ENCODE assay signal across 12 cellular contexts in the genomic region with DNA sequence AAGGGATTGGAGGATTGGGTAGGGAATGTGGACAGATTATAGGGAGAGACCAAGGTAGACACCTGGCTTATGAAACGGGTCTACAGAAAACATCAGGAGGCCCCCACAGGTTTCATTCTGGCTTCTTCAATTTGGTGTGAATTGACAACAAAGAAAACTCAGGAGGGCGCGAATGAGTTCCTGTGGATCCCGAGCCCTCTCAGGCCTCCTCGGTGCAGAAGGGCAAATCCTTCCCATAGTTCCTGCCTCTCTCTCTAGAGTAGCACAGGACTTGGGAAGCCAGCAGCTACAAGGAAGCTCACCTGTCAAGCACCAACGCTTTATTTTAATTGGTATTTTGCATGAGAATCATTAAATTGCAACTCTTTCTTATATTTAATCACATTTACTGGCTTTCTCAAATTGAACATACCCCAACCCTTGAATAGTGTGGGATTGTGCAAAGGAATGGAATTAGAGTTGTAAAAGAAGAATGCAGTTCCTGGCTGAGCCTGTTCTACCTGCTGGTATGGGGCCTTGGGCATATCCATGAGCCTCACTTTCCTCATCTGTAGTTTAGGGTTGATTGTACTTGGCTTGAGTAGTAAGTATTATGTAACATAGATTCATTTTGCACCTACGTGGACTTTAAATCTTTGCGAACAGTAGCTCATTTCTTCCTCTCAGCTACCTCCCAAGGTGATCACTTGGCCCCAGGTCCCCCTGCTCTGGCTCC. TPM values are rescaled to one million over a fixed set of nuclear protein-coding genes. Genes with fewer than 3 reads are reported as not detected.
A peak's percentile ranks its signal among the peaks of the same experiment; 100 is the strongest.
DNase-seq lines count a peak whose midpoint lies in the region; ATAC-seq and TF ChIP-seq lines count a peak whose summit lies in the region.
"Had no signal": no experiment of that assay in that cellular context is flagged by ENCODE, and none has a peak within 500 bp of the region (broad histone marks: within the 10 kb centered on the region; RNA-seq: fewer than 3 reads in every experiment).

No MANE protein-coding gene starts in this region.

- no peak for TF ChIP-seq CTCF in WTC11 (IDR thresholded peaks at IDR 0.05)
- no peak for TF ChIP-seq CTCF in CD4-positive, alpha-beta T cell (IDR thresholded peaks at IDR 0.05)

- peaks cover 18% of the 10 kb centered on the region for H3K4me1 ChIP-seq in GM23248 (ENCODE audit: insufficient read depth)
- peaks cover 4% of the 10 kb centered on the region for H3K4me1 ChIP-seq in mesendoderm (ENCODE audit: control insufficient read depth, low read depth, low read length)
- H3K4me1 ChIP-seq in stomach smooth muscle (ENCODE audit: control insufficient read depth, insufficient read depth, low read length), result peaks cover 15% of the 10 kb centered on the region

- H3K9me2 ChIP-seq in GM23248 (ENCODE audit: insufficient read depth), result no peaks in the 10 kb centered on the region; the same call in 1 of the 2 replicates

- no peak overlapping the region for H2BK15ac ChIP-seq in mesendoderm (replicated peaks; ENCODE audit: low read depth)

- no peak overlapping the region for H3K56ac ChIP-seq in mesendoderm (ENCODE audit: low read length)

- no peak overlapping the region for H3K4ac ChIP-seq in mesendoderm (ENCODE audit: low read depth, low read length)

- no peak overlapping the region for H4K5ac ChIP-seq in mesendoderm (ENCODE audit: low read length)

- H3F3A ChIP-seq in GM23248 (ENCODE audit: insufficient read depth), result peaks cover 10% of the 10 kb centered on the region

- H4K8ac ChIP-seq in mesendoderm (ENCODE audit: low read depth, low read length), result no peak overlapping the region

- H3K4me3 ChIP-seq in GM23248 (0 out of 2 replicates have a peak overlapping the region, but pooled peaks have one; percentile 8), mesendoderm (ENCODE audit: low read length) (no peak overlapping the region), stomach smooth muscle (ENCODE audit: low read length in 2 of 2) (no peak overlapping the region)

- H3K18ac ChIP-seq in mesendoderm (ENCODE audit: low read length), result no peak overlapping the region

- intact Hi-C loops in CD4-positive, alpha-beta T cell (cut with DNase I, micrococcal nuclease), result no loop called here
- intact Hi-C loops in Right ventricle myocardium superior (cut with DNase I), result no loop called here

- H3K27me3 ChIP-seq in GM23248 (replicated peaks; ENCODE audit: insufficient read depth), result no peaks in the 10 kb centered on the region
- no peaks in the 10 kb centered on the region for H3K27me3 ChIP-seq in mesendoderm (ENCODE audit: insufficient read depth, low read length, poor library complexity)
- H3K27me3 ChIP-seq in stomach smooth muscle (ENCODE audit: control insufficient read depth in 1 of 2, insufficient read depth in 2 of 2, low read length in 2 of 2), result no peaks in the 10 kb centered on the region
- no peaks in the 10 kb centered on the region for H3K27me3 ChIP-seq in CD4-positive, alpha-beta T cell (ENCODE audit: control insufficient read depth, insufficient read depth, low read length)

- no peak overlapping the region for H3K27ac Mint-ChIP-seq in WTC11
- no peak overlapping the region for H3K27ac Mint-ChIP-seq in CD4-positive, alpha-beta T cell

- H3K9me3 ChIP-seq in GM23248 (ENCODE audit: low read depth) (no peaks in the 10 kb centered on the region), stomach smooth muscle (ENCODE audit: control insufficient read depth in 2 of 2, low read length in 2 of 2) (no peaks in the 10 kb centered on the region)
- H3K9me3 ChIP-seq in CD4-positive, alpha-beta T cell (ENCODE audit: control insufficient read depth, low read length), result no peaks in the 10 kb centered on the region

- H3K23ac ChIP-seq in mesendoderm (ENCODE audit: low read length), result no peak overlapping the region

- CTCF ChIA-PET in WTC11 (lab: Charles Lee), result no interaction called here
- CTCF ChIA-PET in CD4-positive, alpha-beta T cell (lab: Charles Lee), result interaction anchor here (0.9 kb wide), 1 partner anchor 108 kb away, joined by 3 read pairs; no protein-coding TSS in a partner anchor

- H3K36me3 Mint-ChIP-seq in WTC11, result no peaks in the 10 kb centered on the region
- no peaks in the 10 kb centered on the region for H3K36me3 Mint-ChIP-seq in CD4-positive, alpha-beta T cell (ENCODE audit: low read depth)

- H3K4me1 Mint-ChIP-seq in WTC11, result peaks cover 10% of the 10 kb centered on the region
- peaks cover 27% of the 10 kb centered on the region for H3K4me1 Mint-ChIP-seq in CD4-positive, alpha-beta T cell (ENCODE audit: low read depth)

- H2AFZ ChIP-seq in GM23248, result peak overlapping the region; percentile 87

- WGBS in GM23248 (ENCODE audit: low coverage in 1 of 2, low lambda C conversion rate in 2 of 2, missing lambda C conversion rate in 2 of 2), 2 experiments, result 97 to 98% methylated on average over 8 of the region's 8 CpGs
- WGBS in mesendoderm (ENCODE audit: extremely low coverage, insufficient coverage, low lambda C conversion rate), result no CpG with 5 or more reads among the region's 8 CpGs

- H3K4me2 ChIP-seq in GM23248 (ENCODE audit: unreplicated experiment) (peak overlapping the region; percentile 55), mesendoderm (ENCODE audit: low read length) (no peak overlapping the region)
- H3K4me2 ChIP-seq: KMS-11 had no signal

- no peaks in the 10 kb centered on the region for H3K79me1 ChIP-seq in mesendoderm (ENCODE audit: low read length)

- ATAC-seq in WTC11 (peak; percentile 72), HG03039 (IDR thresholded peaks at IDR 0.05; ENCODE audit: unreplicated experiment) (no peak), Right ventricle myocardium superior (ENCODE audit: poor library complexity) (no peak)
- ATAC-seq in CD4-positive, alpha-beta T cell (ENCODE audit: poor library complexity), result no peak
- ATAC-seq: HCT116 had no signal

- H3K36me3 ChIP-seq in GM23248 (ENCODE audit: low read depth), result no peaks in the 10 kb centered on the region
- H3K36me3 ChIP-seq in mesendoderm (ENCODE audit: control insufficient read depth, insufficient read depth, low read length), result no peaks in the 10 kb centered on the region
- H3K36me3 ChIP-seq in stomach smooth muscle (ENCODE audit: control insufficient read depth in 2 of 2, insufficient read depth in 2 of 2, low read length in 2 of 2), result no peaks in the 10 kb centered on the region

- no peaks in the 10 kb centered on the region for H3K79me2 ChIP-seq in GM23248 (ENCODE audit: insufficient read depth)
- H3K79me2 ChIP-seq in mesendoderm (ENCODE audit: control insufficient read depth, insufficient read depth, low read length), result no peaks in the 10 kb centered on the region

- H3K4me3 Mint-ChIP-seq in WTC11, result no peak overlapping the region
- H3K4me3 Mint-ChIP-seq in CD4-positive, alpha-beta T cell, result no peak overlapping the region

- H2AK5ac ChIP-seq in mesendoderm (ENCODE audit: low read length), result no peak overlapping the region

- H3K9ac ChIP-seq in GM23248, result peak overlapping the region; percentile 27; the same call in 1 of the 2 replicates
- no peak overlapping the region for H3K9ac ChIP-seq in mesendoderm (ENCODE audit: low read length)
- no peak overlapping the region for H3K9ac ChIP-seq in stomach smooth muscle (ENCODE audit: low read length in 2 of 2)
- H3K9ac ChIP-seq: KMS-11 had no signal

- H3K27ac ChIP-seq in GM23248 (peak overlapping the region; percentile 30; the same call in 1 of the 2 replicates), mesendoderm (ENCODE audit: low read depth, low read length) (no peak overlapping the region), stomach smooth muscle (ENCODE audit: low read length) (peak overlapping the region; percentile 31)
- H3K27ac ChIP-seq in CD4-positive, alpha-beta T cell (ENCODE audit: low read depth, low read length), result no peak overlapping the region
- H3K27ac ChIP-seq: KMS-11 had no signal

- H3K9me3 Mint-ChIP-seq in WTC11, result no peaks in the 10 kb centered on the region
- no peaks in the 10 kb centered on the region for H3K9me3 Mint-ChIP-seq in CD4-positive, alpha-beta T cell

- H3K27me3 Mint-ChIP-seq in WTC11 (ENCODE audit: low read depth), result no peaks in the 10 kb centered on the region
- no peaks in the 10 kb centered on the region for H3K27me3 Mint-ChIP-seq in CD4-positive, alpha-beta T cell

- DNase-seq in GM23248 (no peak), WTC11 (ENCODE audit: low spot score) (no peak), mesendoderm (peak; percentile 51), Right ventricle myocardium superior (no peak)
- DNase-seq in CD4-positive, alpha-beta T cell, result no peak
- DNase-seq: NCI-H1048, NCI-H2081 treated with DMSO at 0.1 percent for 48 hours, NCI-H510A had no signal

- H2BK120ac ChIP-seq in mesendoderm (ENCODE audit: low read depth, low read length), result no peak overlapping the region

- in situ Hi-C loops in GM23248 (cut with MboI), result no loop called here

- no peaks in the 10 kb centered on the region for H4K20me1 ChIP-seq in GM23248 (ENCODE audit: insufficient read depth)

- POLR2A ChIA-PET in WTC11 (lab: Charles Lee), result no interaction called here
- POLR2A ChIA-PET in CD4-positive, alpha-beta T cell (lab: Charles Lee), result no interaction called here

- H2BK5ac ChIP-seq in mesendoderm (ENCODE audit: low read length), result no peak overlapping the region

TF ChIP-seq in WTC11, 78 proteins besides CTCF, POLR2A, EP300 and RAD21 (continues in another document):
- no peak for TF ChIP-seq FOXK1 (CRISPR knock-in tag; IDR thresholded peaks at IDR 0.05)

RNA-seq across cellular contexts. Expression of gene PHACTR2, which starts 56.4 kb away (rescaled TPM):
- total RNA-seq in GM23248 (2014; rRNA removed; shearing (Covaris generic)), result 39.0 and 41.9 TPM in 2 replicates
- polyA plus RNA-seq in GM23248 (2016; fragmentation: Nextera tagmentation; extraction: Ambion mirVana), result 39.4 and 40.4 TPM in 2 replicates
- total RNA-seq in WTC11 (2021) (72.6 to 90.5 TPM (median 80.2 TPM) in 3 replicates), Right ventricle myocardium superior (70.0 TPM)
- polyA plus RNA-seq in mesendoderm (2013, experiment 1 of 2), result 66.6 TPM
- 62.9 TPM for polyA plus RNA-seq in mesendoderm (2013, experiment 2 of 2)
- total RNA-seq in CD4-positive, alpha-beta T cell, result 10 to 100 TPM; 19.6 to 25.0 TPM

Comparison
In these comparisons a context has a peak if more than half of its experiments do, and no peak if none do; other contexts are left out.
1. H3K27ac ChIP-seq: peak in GM23248 (single experiment) and stomach smooth muscle (single experiment); none in mesendoderm (single experiment) and CD4-positive, alpha-beta T cell (single experiment).